ENCODE assay signal across 9 cellular contexts in genomic region chr10:11208908-11209809, GRCh38.
A peak's percentile ranks its signal among the peaks of the same experiment; 100 is the strongest.
DNase-seq lines count a peak whose midpoint lies in the region; ATAC-seq and TF ChIP-seq lines count a peak whose summit lies in the region.
"Had no signal": no experiment of that assay in that cellular context is flagged by ENCODE, and none has a peak within 500 bp of the region (broad histone marks: within the 10 kb centered on the region; RNA-seq: fewer than 3 reads in every experiment).

No MANE protein-coding gene starts in this region.

- H3K27me3 Mint-ChIP-seq in nephron progenitor cell (ENCODE audit: low read depth, poor library complexity), result peaks cover 4% of the 10 kb centered on the region

- H3K4me1 Mint-ChIP-seq in nephron progenitor cell, result peaks cover 51% of the 10 kb centered on the region

- H3K4me3 ChIP-seq in GM12864 (ENCODE audit: low read depth, low read length) (peak overlapping the region; percentile 13), upper lobe of right lung (no peak overlapping the region), suprapubic skin (no peak overlapping the region)
- H3K4me3 ChIP-seq in effector memory CD4-positive, alpha-beta T cell (ENCODE audit: insufficient read depth, low read depth, low read length, poor library complexity, severe bottlenecking), result peak overlapping the region; percentile 21

- TF ChIP-seq CTCF in GM12864 (IDR thresholded peaks at IDR 0.05; ENCODE audit: low read depth, low read length, missing control alignments), result no peak
- no peak for TF ChIP-seq CTCF in foreskin keratinocyte (conservative IDR thresholded peaks at IDR 0.05)
- TF ChIP-seq CTCF in upper lobe of right lung (IDR thresholded peaks at IDR 0.05), result no peak
- TF ChIP-seq CTCF in nephron progenitor cell (IDR thresholded peaks at IDR 0.05), result no peak
- TF ChIP-seq CTCF in suprapubic skin (IDR thresholded peaks at IDR 0.05), result no peak

- H3K4me3 Mint-ChIP-seq in nephron progenitor cell, result no peak overlapping the region

- peaks cover 50% of the 10 kb centered on the region for H3K36me3 ChIP-seq in effector memory CD4-positive, alpha-beta T cell (ENCODE audit: control insufficient read depth, insufficient read depth, low read length)
- H3K36me3 ChIP-seq in upper lobe of right lung (peaks cover 27% of the 10 kb centered on the region), suprapubic skin (peaks cover 4% of the 10 kb centered on the region)

- no peaks in the 10 kb centered on the region for H3K27me3 ChIP-seq in effector memory CD4-positive, alpha-beta T cell (replicated peaks; ENCODE audit: control insufficient read depth, insufficient read depth, low read length, poor library complexity, severe bottlenecking)
- H3K27me3 ChIP-seq in foreskin keratinocyte, result no peaks in the 10 kb centered on the region
- no peaks in the 10 kb centered on the region for H3K27me3 ChIP-seq in upper lobe of right lung
- no peaks in the 10 kb centered on the region for H3K27me3 ChIP-seq in suprapubic skin

- intact Hi-C loops in upper lobe of right lung (cut with DNase I), result no loop called here

- no peak overlapping the region for H3K27ac Mint-ChIP-seq in nephron progenitor cell

- 87% methylated on average over 13 of the region's 13 CpGs for WGBS in suprapubic skin

- peaks cover 78% of the 10 kb centered on the region for H3K4me1 ChIP-seq in effector memory CD4-positive, alpha-beta T cell (ENCODE audit: control insufficient read depth, insufficient read depth, low read length, poor library complexity, severe bottlenecking)
- H3K4me1 ChIP-seq in foreskin keratinocyte (no peaks in the 10 kb centered on the region), upper lobe of right lung (peaks cover 11% of the 10 kb centered on the region), suprapubic skin (peaks cover 15% of the 10 kb centered on the region)

- H3K27ac ChIP-seq in effector memory CD4-positive, alpha-beta T cell (ENCODE audit: insufficient read depth, low read length, poor library complexity, severe bottlenecking), result peak overlapping the region; percentile 60
- H3K27ac ChIP-seq in foreskin keratinocyte (no peak overlapping the region), upper lobe of right lung (no peak overlapping the region), suprapubic skin (no peak overlapping the region)

- no peaks in the 10 kb centered on the region for H3K36me3 Mint-ChIP-seq in nephron progenitor cell (ENCODE audit: low read depth)

- no peak for TF ChIP-seq EP300 in suprapubic skin (IDR thresholded peaks at IDR 0.05)

- H3K9me3 ChIP-seq in effector memory CD4-positive, alpha-beta T cell (ENCODE audit: control insufficient read depth, low read length), result no peaks in the 10 kb centered on the region
- no peaks in the 10 kb centered on the region for H3K9me3 ChIP-seq in upper lobe of right lung
- no peaks in the 10 kb centered on the region for H3K9me3 ChIP-seq in suprapubic skin

- DNase-seq in GM12864 (ENCODE audit: low read depth) (no peak), foreskin keratinocyte (no peak), upper lobe of right lung (no peak), nephron progenitor cell (no peak), suprapubic skin (ENCODE audit: low spot score in 2 of 2) (no peak)
- no peak for DNase-seq in effector memory CD4-positive, alpha-beta T cell
- DNase-seq: GF-D8 had no signal

- TF ChIP-seq POLR2A in suprapubic skin (IDR thresholded peaks at IDR 0.05), result no peak

- ATAC-seq in GM19463 (IDR thresholded peaks at IDR 0.05; ENCODE audit: unreplicated experiment) (peak; percentile 61), HG03354 (IDR thresholded peaks at IDR 0.05; ENCODE audit: poor library complexity, severe bottlenecking, unreplicated experiment) (peak; percentile 69), foreskin keratinocyte (no peak), upper lobe of right lung (no peak)

- H3K9me3 Mint-ChIP-seq in nephron progenitor cell, result no peaks in the 10 kb centered on the region

Comparison
In these comparisons a context has a peak if more than half of its experiments do, and no peak if none do; other contexts are left out.
1. H3K4me3 ChIP-seq: peak in GM12864 (single experiment) and effector memory CD4-positive, alpha-beta T cell (single experiment); none in upper lobe of right lung (single experiment) and suprapubic skin (single experiment).
2. ATAC-seq: peak in GM19463 (single experiment) and HG03354 (single experiment); none in foreskin keratinocyte (single experiment) and upper lobe of right lung (single experiment).